ENCODE assay signal across 1 cellular context in genomic region chr1:111223126-111223443, GRCh38.
TF ChIP-seq lines count a peak whose summit lies in the region.

No MANE protein-coding gene starts in this region.

TF ChIP-seq in GM12878, 131 proteins besides CTCF, POLR2A, EP300 and RAD21 (continued from another document):
- TF ChIP-seq CUX1 (IDR thresholded peaks at IDR 0.05; ENCODE audit: insufficient replicate concordance, low read depth, low read length) = no peak
- no peak for TF ChIP-seq HDAC6 (IDR thresholded peaks at IDR 0.05; ENCODE audit: unreplicated experiment)
- TF ChIP-seq, protein P1, sequence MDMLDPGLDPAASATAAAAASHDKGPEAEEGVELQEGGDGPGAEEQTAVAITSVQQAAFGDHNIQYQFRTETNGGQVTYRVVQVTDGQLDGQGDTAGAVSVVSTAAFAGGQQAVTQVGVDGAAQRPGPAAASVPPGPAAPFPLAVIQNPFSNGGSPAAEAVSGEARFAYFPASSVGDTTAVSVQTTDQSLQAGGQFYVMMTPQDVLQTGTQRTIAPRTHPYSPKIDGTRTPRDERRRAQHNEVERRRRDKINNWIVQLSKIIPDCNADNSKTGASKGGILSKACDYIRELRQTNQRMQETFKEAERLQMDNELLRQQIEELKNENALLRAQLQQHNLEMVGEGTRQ (IDR thresholded peaks at IDR 0.05; ENCODE audit: borderline replicate concordance, low read depth, low read length) = no peak
